Comparison of ENCODE assay signal across 8 cellular contexts in the genomic region with DNA sequence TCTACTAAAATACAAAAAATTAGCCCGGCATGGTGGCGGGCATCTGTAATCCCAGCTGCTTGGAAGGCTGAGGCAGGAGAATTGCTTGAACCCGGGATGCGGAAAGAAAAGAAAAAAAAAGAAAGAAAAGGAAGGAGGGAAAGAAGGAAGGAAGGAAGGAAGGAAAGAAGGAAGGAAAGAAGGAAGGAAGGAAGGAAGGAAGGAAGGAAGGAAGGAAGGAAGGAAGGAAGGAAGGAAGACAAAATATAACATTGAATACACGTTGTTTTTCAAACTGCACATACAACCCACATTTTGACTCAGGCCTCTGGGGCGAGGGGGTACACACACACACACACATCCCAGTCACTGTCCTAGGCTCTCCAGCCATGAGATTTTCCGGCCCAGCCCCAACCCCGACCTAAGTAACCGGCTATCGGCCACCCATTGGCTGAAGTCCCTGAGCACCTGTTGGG. TPM values are rescaled to one million over a fixed set of nuclear protein-coding genes. Genes with fewer than 3 reads are reported as not detected.
DNase-seq lines count a peak whose midpoint lies in the region; ATAC-seq and TF ChIP-seq lines count a peak whose summit lies in the region.
"Not testable (repeated sequence)": the region's sequence is repeated elsewhere in the genome, so short reads cannot be mapped to it uniquely, and the experiment has no call there.

No MANE protein-coding gene starts in this region.

- not testable (repeated sequence) for TF ChIP-seq EP300 in sigmoid colon (IDR thresholded peaks at IDR 0.05)

- not testable (repeated sequence) for H3K27me3 Mint-ChIP-seq in Caco-2 (ENCODE audit: insufficient read depth, unreplicated experiment); chondrocyte (ENCODE audit: low read depth); type B pancreatic cell
- peaks cover 10% of the 10 kb centered on the region for H3K27me3 Mint-ChIP-seq in activated T-cell treated with anti-CD3 and anti-CD28 coated beads, Interleukin-2, amount 50 U/mL, for 72 hours (ENCODE audit: low read depth)

- not testable (repeated sequence) for H3K4me1 Mint-ChIP-seq in Caco-2 (ENCODE audit: low read depth, unreplicated experiment); activated T-cell treated with anti-CD3 and anti-CD28 coated beads, Interleukin-2, amount 50 U/mL, for 72 hours (ENCODE audit: low read depth); type B pancreatic cell (ENCODE audit: unreplicated experiment)
- H3K4me1 Mint-ChIP-seq in chondrocyte (ENCODE audit: low read depth), result peaks cover 59% of the 10 kb centered on the region

- not testable (repeated sequence) for H3K27ac Mint-ChIP-seq in Caco-2 (ENCODE audit: unreplicated experiment); activated T-cell treated with anti-CD3 and anti-CD28 coated beads, Interleukin-2, amount 50 U/mL, for 72 hours
- H3K27ac Mint-ChIP-seq in chondrocyte (ENCODE audit: unreplicated experiment) (peak overlapping the region; percentile 45), type B pancreatic cell (peak overlapping the region; percentile 29)

- H3K4me3 ChIP-seq in Caco-2 (ENCODE audit: low read depth, low read length); mucosa of stomach (ENCODE audit: low read length): not testable (repeated sequence)
- H3K4me3 ChIP-seq in Panc1 (ENCODE audit: low read depth in 2 of 2, low read length in 2 of 2) (peak overlapping the region; percentile 43 to 61), left ventricle myocardium inferior (peak overlapping the region; percentile 78), sigmoid colon (peak overlapping the region in 3 of 4 donors; percentile 64 to 77 (median 74))

- 45 to 55% methylated on average over 10 of the region's 10 CpGs for WGBS in sigmoid colon, 2 donors

- not testable (repeated sequence) for TF ChIP-seq CTCF in Caco-2 (IDR thresholded peaks at IDR 0.05; ENCODE audit: insufficient read depth in 1 of 2, low read depth in 1 of 2, low read length in 1 of 2, severe bottlenecking in 1 of 2, unreplicated experiment in 1 of 2); Panc1 (IDR thresholded peaks at IDR 0.05); chondrocyte (IDR thresholded peaks at IDR 0.05); left ventricle myocardium inferior (IDR thresholded peaks at IDR 0.05; ENCODE audit: borderline replicate concordance); sigmoid colon (IDR thresholded peaks at IDR 0.05); type B pancreatic cell (conservative IDR thresholded peaks at IDR 0.05)

- H3K4me3 Mint-ChIP-seq in Caco-2 (ENCODE audit: unreplicated experiment) (peak overlapping the region; percentile 65), type B pancreatic cell (peak overlapping the region; percentile 85)
- H3K4me3 Mint-ChIP-seq in activated T-cell treated with anti-CD3 and anti-CD28 coated beads, Interleukin-2, amount 50 U/mL, for 72 hours, result peak overlapping the region; percentile 39 to 63
- H3K4me3 Mint-ChIP-seq in chondrocyte (ENCODE audit: unreplicated experiment), result not testable (repeated sequence)

- CTCF ChIA-PET in Caco-2 (lab: Charles Lee), result interaction anchor here (0.6 to 0.9 kb wide), 3 partner anchors 136 to 559 kb away, joined by 3 to 4 read pairs (median 3); no protein-coding TSS in a partner anchor
- CTCF ChIA-PET in Panc1 (lab: Charles Lee), result not testable (repeated sequence)

- not testable (repeated sequence) for H3K9me3 Mint-ChIP-seq in Caco-2 (ENCODE audit: unreplicated experiment); activated T-cell treated with anti-CD3 and anti-CD28 coated beads, Interleukin-2, amount 50 U/mL, for 72 hours; chondrocyte (ENCODE audit: low read depth); type B pancreatic cell

- H3K4me1 ChIP-seq in Caco-2, result peaks cover 11% of the 10 kb centered on the region; the same call in 1 of the 2 replicates
- peaks cover 50% of the 10 kb centered on the region for H3K4me1 ChIP-seq in Panc1 (ENCODE audit: control insufficient read depth, insufficient read depth, low read length)
- H3K4me1 ChIP-seq in left ventricle myocardium inferior, result peaks cover 59% of the 10 kb centered on the region
- peaks cover 10% of the 10 kb centered on the region for H3K4me1 ChIP-seq in mucosa of stomach (ENCODE audit: control insufficient read depth, insufficient read depth, low read length)
- peaks cover 0 to 55% (median 51%) of the 10 kb centered on the region in 4 donors for H3K4me1 ChIP-seq in sigmoid colon

- not testable (repeated sequence) for H3K36me3 ChIP-seq in Caco-2 (ENCODE audit: control insufficient read depth, insufficient read depth, low read length); Panc1 (ENCODE audit: control insufficient read depth, insufficient read depth, low read length); left ventricle myocardium inferior; mucosa of stomach (ENCODE audit: control insufficient read depth, insufficient read depth, low read length); sigmoid colon

- peak overlapping the region; percentile 17 for H3K9ac ChIP-seq in mucosa of stomach (ENCODE audit: low read length)

- not testable (repeated sequence) for ATAC-seq in Panc1; activated T-cell treated with anti-CD3 and anti-CD28 coated beads, Interleukin-2, amount 50 U/mL, for 72 hours (replicated peaks in 1 of 2)

- H3K27me3 ChIP-seq in Caco-2 (replicated peaks; ENCODE audit: control insufficient read depth, insufficient read depth, low read length); Panc1 (ENCODE audit: control insufficient read depth, insufficient read depth, low read length); left ventricle myocardium inferior (ENCODE audit: low read depth); mucosa of stomach (ENCODE audit: control insufficient read depth, insufficient read depth, low read length); sigmoid colon: not testable (repeated sequence)

- not testable (repeated sequence) for H3K9me3 ChIP-seq in Caco-2; Panc1 (ENCODE audit: control insufficient read depth, insufficient read depth, low read depth, low read length); left ventricle myocardium inferior (replicated peaks); mucosa of stomach (ENCODE audit: control insufficient read depth, low read length); sigmoid colon

- DNase-seq in Caco-2; Panc1 (ENCODE audit: low read depth, low spot score); activated T-cell treated with anti-CD3 and anti-CD28 coated beads, Interleukin-2, amount 50 U/mL, for 72 hours; chondrocyte (ENCODE audit: low spot score); left ventricle myocardium inferior; sigmoid colon; type B pancreatic cell (ENCODE audit: extremely low spot score, unreplicated experiment): not testable (repeated sequence)

- not testable (repeated sequence) for BruUV-seq in Caco-2 (replicated peaks; lab: Mats Ljungman, UMichigan); Panc1 (replicated peaks; lab: Mats Ljungman, UMichigan)

- in situ Hi-C loops in Panc1 (cut with HindIII; ENCODE audit: low pct_unique_long_range_greater_than_20kb, low sequenced_read_pairs), result not testable (repeated sequence)

- H3K27ac ChIP-seq in Panc1 (ENCODE audit: low read length) (peak overlapping the region; percentile 80), left ventricle myocardium inferior (replicated peaks) (peak overlapping the region; percentile 80), sigmoid colon (peak overlapping the region; percentile 76 to 89 (median 82))

- intact Hi-C loops in Caco-2 (cut with micrococcal nuclease; ENCODE audit: unreplicated experiment), result loop anchor here (5.0 kb wide), 1 partner anchor 271 kb away; no protein-coding TSS in a partner anchor
- intact Hi-C loops in Panc1 (cut with micrococcal nuclease; ENCODE audit: unreplicated experiment), result loop anchor here (5.0 kb wide), 2 partner anchors 286 to 461 kb away; no protein-coding TSS in a partner anchor
- intact Hi-C loops in left ventricle myocardium inferior (cut with micrococcal nuclease), result not testable (repeated sequence)
- intact Hi-C loops in sigmoid colon (cut with DNase I), result loop anchor here (5.0 kb wide), 2 partner anchors 271 to 461 kb away; no protein-coding TSS in a partner anchor

- not testable (repeated sequence) for TF ChIP-seq POLR2A in sigmoid colon (IDR thresholded peaks at IDR 0.05)

- peaks cover 34% of the 10 kb centered on the region for H3K36me3 Mint-ChIP-seq in Caco-2 (ENCODE audit: insufficient read depth, unreplicated experiment)
- not testable (repeated sequence) for H3K36me3 Mint-ChIP-seq in activated T-cell treated with anti-CD3 and anti-CD28 coated beads, Interleukin-2, amount 50 U/mL, for 72 hours (ENCODE audit: insufficient read depth in 2 of 2); chondrocyte (ENCODE audit: low read depth); type B pancreatic cell

- POLR2A ChIA-PET in Caco-2 (lab: Charles Lee), result interaction anchor here (0.6 kb wide), 1 partner anchor 270 kb away, joined by 4 read pairs; no protein-coding TSS in a partner anchor
- POLR2A ChIA-PET in Panc1 (lab: Charles Lee), result interaction anchor here (0.7 kb wide), 1 partner anchor 291 kb away, joined by 3 read pairs; no protein-coding TSS in a partner anchor

RNA-seq across cellular contexts. Expression of a gene that starts 1.0 kb away (rescaled TPM):
- total RNA-seq in Caco-2 (2022) (4.6 and 5.9 TPM in 2 replicates), Panc1 (2021; ENCODE audit: unreplicated experiment) (18.0 TPM), chondrocyte (3.8 to 9.7 TPM (median 4.5 TPM) in 3 replicates), left ventricle myocardium inferior (11.7 TPM), sigmoid colon (1 to 10 TPM; 2.6 to 4.7 (median 4.0) TPM), type B pancreatic cell (ENCODE audit: low replicate concordance) (10.1 and 14.4 TPM in 2 replicates)
- 14.0 TPM for polyA plus RNA-seq in Panc1 (2012; ENCODE audit: insufficient read length)
- total RNA-seq in activated T-cell treated with anti-CD3 and anti-CD28 coated beads, Interleukin-2, amount 50 U/mL, for 72 hours, result under 1 TPM; 0.31 to 0.37 TPM
- under 1 TPM in 1 of 3 donors, not detected in 2; 0.69 TPM for polyA plus RNA-seq in sigmoid colon

RNA-seq across cellular contexts. Expression of a gene that starts 52.1 kb away (rescaled TPM):
- 146 and 150 TPM in 2 replicates for total RNA-seq in Caco-2 (2022)
- total RNA-seq in Panc1 (2021; ENCODE audit: unreplicated experiment), result 214 TPM
- polyA plus RNA-seq in Panc1 (2012; ENCODE audit: insufficient read length), result 181 TPM
- total RNA-seq in activated T-cell treated with anti-CD3 and anti-CD28 coated beads, Interleukin-2, amount 50 U/mL, for 72 hours, result 100 to 1,000 TPM; 160 to 164 TPM
- total RNA-seq in chondrocyte, result 121 to 136 TPM (median 134 TPM) in 3 replicates
- 103 TPM for total RNA-seq in left ventricle myocardium inferior
- 100 to 1,000 TPM in 3 of 4 donors, 10 to 100 TPM in 1; 98.4 to 135 (median 110) TPM for total RNA-seq in sigmoid colon
- 10 to 100 TPM; 27.5 to 71.0 (median 33.0) TPM for polyA plus RNA-seq in sigmoid colon
- total RNA-seq in type B pancreatic cell (ENCODE audit: low replicate concordance), result 132 and 141 TPM in 2 replicates
